In genomic region chr9:24932785-24933184, GRCh38 we compare ENCODE assay signal across 1 cellular context.
TF ChIP-seq lines count a peak whose summit lies in the region.

No MANE protein-coding gene starts in this region.

TF ChIP-seq in GM12878, 131 proteins besides CTCF, POLR2A, EP300 and RAD21 (continued from another document):
- TF ChIP-seq PRDM15 (CRISPR knock-in tag; IDR thresholded peaks at IDR 0.05) (no peak), MEF2A (IDR thresholded peaks at IDR 0.05; ENCODE audit: insufficient read depth, low read depth, low read length) (0 out of 2 replicates have a peak, but pooled peaks have one; percentile 28), CEBPZ (IDR thresholded peaks at IDR 0.05; ENCODE audit: low read depth, low read length) (no peak)
